ENCODE assay signal across 10 cellular contexts in the genomic region with DNA sequence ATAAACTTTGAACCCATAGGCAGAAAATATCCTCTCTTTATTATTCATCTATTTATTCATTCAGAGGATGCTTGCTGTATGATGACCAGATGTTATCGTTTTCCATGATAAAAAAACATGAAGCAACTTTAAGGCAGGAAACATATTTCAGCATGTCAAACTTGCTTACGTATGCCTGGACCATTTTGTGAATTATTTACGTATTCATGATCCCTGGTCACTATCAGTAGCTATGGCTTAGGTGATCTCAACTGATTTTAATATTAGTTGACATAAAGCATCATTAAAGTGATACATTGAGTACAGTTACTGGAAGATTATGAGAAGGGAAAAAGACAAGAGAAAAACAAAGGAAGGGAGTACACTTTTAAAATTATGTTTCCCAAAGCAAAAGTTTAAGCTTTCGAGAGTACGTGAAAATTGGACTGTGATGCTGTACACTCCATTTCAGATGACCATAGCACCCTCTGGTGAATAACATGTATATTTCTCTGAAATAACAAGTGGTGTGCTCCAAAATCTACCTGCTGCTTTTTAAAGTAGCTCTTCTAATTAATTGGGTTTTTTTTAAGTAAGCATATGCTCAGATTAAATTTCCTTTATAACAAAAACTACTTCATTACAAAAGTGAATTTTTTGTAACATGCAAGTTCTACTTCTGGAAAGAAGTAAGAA.
DNase-seq lines count a peak whose midpoint lies in the region; ATAC-seq and TF ChIP-seq lines count a peak whose summit lies in the region.
"Had no signal": no experiment of that assay in that cellular context is flagged by ENCODE, and none has a peak within 500 bp of the region (broad histone marks: within the 10 kb centered on the region; RNA-seq: fewer than 3 reads in every experiment).

No MANE protein-coding gene starts in this region.

- peak in 4 of 6 experiments; percentile 17 to 49 (median 27) for TF ChIP-seq CTCF in upper lobe of left lung (IDR thresholded peaks at IDR 0.05)

- H3K4me3 ChIP-seq in upper lobe of left lung = no peak overlapping the region

- no peaks in the 10 kb centered on the region for H3K4me1 ChIP-seq in upper lobe of left lung

- no peaks in the 10 kb centered on the region for H3K36me3 ChIP-seq in upper lobe of left lung

- ATAC-seq in upper lobe of left lung (ENCODE audit: low FRiP score in 2 of 2) = peak in 1 of 2 donors; percentile 79
- ATAC-seq: activated CD8-positive, alpha-beta T cell treated with anti-CD3 and anti-CD28 coated beads, Interleukin-2, amount 10 ng/mL, durations not matched to agents 7 days and 5 days had no signal

- no peaks in the 10 kb centered on the region for H3K9me3 ChIP-seq in upper lobe of left lung

- H3K27ac ChIP-seq in upper lobe of left lung = no peak overlapping the region

- TF ChIP-seq EP300 in upper lobe of left lung (IDR thresholded peaks at IDR 0.05) = no peak

- H3K27me3 ChIP-seq in upper lobe of left lung = no peaks in the 10 kb centered on the region

- intact Hi-C loops in posterior vena cava (cut with DNase I) = loop anchor here (5.0 to 10.0 kb wide), 3 partner anchors 150 to 757 kb away; a partner anchor contains a TSS

- no peak for TF ChIP-seq POLR2A in upper lobe of left lung (IDR thresholded peaks at IDR 0.05)

- DNase-seq in NCI-H2107 treated with DMSO at 0.1 percent for 48 hours (lab: John Stamatoyannopoulos, UW; ENCODE audit: unreplicated experiment) = peak; percentile 2
- DNase-seq in NCI-H2107 (lab: John Stamatoyannopoulos, UW) = no peak
- peak; percentile 48 for DNase-seq in amniotic stem cell (lab: John Stamatoyannopoulos, UW)
- peak; percentile 41 for DNase-seq in iris pigment epithelial cell (ENCODE audit: low read depth)
- DNase-seq in upper lobe of left lung = no peak
- DNase-seq in foreskin melanocyte = no peak
- no peak for DNase-seq in posterior vena cava (ENCODE audit: low spot score)
- no peak for DNase-seq in activated CD4-positive, alpha-beta T cell treated with anti-CD3 and anti-CD28 coated beads, Interleukin-2, amount 50 U/mL, for 48 hours
- DNase-seq: activated CD8-positive, alpha-beta T cell treated with anti-CD3 and anti-CD28 coated beads, Interleukin-2, amount 10 ng/mL, durations not matched to agents 7 days and 5 days; CD4-positive, alpha-beta memory T cell had no signal

- WGBS in upper lobe of left lung, 2 donors = 32 to 34% methylated on average over 5 of the region's 5 CpGs

Comparison
In these comparisons a context has a peak if more than half of its experiments do, and no peak if none do; other contexts are left out.
1. DNase-seq: peak in NCI-H2107 treated with DMSO at 0.1 percent for 48 hours (single experiment), amniotic stem cell (single experiment) and iris pigment epithelial cell (single experiment); none in NCI-H2107 (single experiment), upper lobe of left lung (0 of 2), foreskin melanocyte (single experiment), posterior vena cava (single experiment) and activated CD4-positive, alpha-beta T cell treated with anti-CD3 and anti-CD28 coated beads, Interleukin-2, amount 50 U/mL, for 48 hours (0 of 2).